In the genomic region with DNA sequence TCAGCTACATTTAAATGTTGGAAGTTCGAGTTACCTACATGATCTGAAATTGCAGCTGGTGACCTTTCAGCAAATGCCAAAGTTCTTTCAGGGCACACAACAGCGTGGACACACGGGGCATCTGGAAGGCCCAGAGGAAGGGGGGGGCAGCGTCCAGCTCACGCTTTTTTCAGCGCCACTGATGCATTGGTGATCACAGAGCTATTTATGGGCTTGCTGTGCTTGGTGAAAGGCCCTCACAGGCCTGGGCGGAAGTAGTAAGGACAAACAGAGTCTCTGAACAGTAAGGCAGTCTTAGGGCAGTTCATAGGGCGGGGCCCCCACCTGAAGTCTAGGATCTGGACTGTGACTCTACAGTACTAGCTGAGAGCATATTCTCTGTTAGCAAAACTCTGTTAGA, we compare ENCODE assay signal across 1 cellular context.
TF ChIP-seq lines count a peak whose summit lies in the region.

No MANE protein-coding gene starts in this region.

TF ChIP-seq in HepG2, 621 proteins besides CTCF, POLR2A, EP300 and RAD21 (continued from another document and continues in another):
- TF ChIP-seq, protein P1, sequence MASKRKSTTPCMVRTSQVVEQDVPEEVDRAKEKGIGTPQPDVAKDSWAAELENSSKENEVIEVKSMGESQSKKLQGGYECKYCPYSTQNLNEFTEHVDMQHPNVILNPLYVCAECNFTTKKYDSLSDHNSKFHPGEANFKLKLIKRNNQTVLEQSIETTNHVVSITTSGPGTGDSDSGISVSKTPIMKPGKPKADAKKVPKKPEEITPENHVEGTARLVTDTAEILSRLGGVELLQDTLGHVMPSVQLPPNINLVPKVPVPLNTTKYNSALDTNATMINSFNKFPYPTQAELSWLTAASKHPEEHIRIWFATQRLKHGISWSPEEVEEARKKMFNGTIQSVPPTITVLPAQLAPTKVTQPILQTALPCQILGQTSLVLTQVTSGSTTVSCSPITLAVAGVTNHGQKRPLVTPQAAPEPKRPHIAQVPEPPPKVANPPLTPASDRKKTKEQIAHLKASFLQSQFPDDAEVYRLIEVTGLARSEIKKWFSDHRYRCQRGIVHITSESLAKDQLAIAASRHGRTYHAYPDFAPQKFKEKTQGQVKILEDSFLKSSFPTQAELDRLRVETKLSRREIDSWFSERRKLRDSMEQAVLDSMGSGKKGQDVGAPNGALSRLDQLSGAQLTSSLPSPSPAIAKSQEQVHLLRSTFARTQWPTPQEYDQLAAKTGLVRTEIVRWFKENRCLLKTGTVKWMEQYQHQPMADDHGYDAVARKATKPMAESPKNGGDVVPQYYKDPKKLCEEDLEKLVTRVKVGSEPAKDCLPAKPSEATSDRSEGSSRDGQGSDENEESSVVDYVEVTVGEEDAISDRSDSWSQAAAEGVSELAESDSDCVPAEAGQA (IDR thresholded peaks at IDR 0.05; ENCODE audit: low read depth) = no peak
- TF ChIP-seq, protein P1 (CRISPR knock-in tag; IDR thresholded peaks at IDR 0.05; ENCODE audit: borderline replicate concordance) = no peak
- TF ChIP-seq, protein P2, sequence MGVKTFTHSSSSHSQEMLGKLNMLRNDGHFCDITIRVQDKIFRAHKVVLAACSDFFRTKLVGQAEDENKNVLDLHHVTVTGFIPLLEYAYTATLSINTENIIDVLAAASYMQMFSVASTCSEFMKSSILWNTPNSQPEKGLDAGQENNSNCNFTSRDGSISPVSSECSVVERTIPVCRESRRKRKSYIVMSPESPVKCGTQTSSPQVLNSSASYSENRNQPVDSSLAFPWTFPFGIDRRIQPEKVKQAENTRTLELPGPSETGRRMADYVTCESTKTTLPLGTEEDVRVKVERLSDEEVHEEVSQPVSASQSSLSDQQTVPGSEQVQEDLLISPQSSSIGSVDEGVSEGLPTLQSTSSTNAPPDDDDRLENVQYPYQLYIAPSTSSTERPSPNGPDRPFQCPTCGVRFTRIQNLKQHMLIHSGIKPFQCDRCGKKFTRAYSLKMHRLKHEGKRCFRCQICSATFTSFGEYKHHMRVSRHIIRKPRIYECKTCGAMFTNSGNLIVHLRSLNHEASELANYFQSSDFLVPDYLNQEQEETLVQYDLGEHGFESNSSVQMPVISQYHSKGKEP (CRISPR knock-in tag; IDR thresholded peaks at IDR 0.05) = no peak
- TF ChIP-seq CEBPG (CRISPR knock-in tag; IDR thresholded peaks at IDR 0.05) (no peak), IRX3 (CRISPR knock-in tag; IDR thresholded peaks at IDR 0.05; ENCODE audit: borderline replicate concordance, low read depth) (no peak), ERF (CRISPR knock-in tag; IDR thresholded peaks at IDR 0.05) (no peak), ZBTB21 (CRISPR knock-in tag; IDR thresholded peaks at IDR 0.05) (no peak), ZNF260 (CRISPR knock-in tag; IDR thresholded peaks at IDR 0.05; ENCODE audit: borderline replicate concordance, low read depth) (no peak), ZBTB2 (CRISPR knock-in tag; IDR thresholded peaks at IDR 0.05; ENCODE audit: low read depth) (no peak), STAG1 (CRISPR knock-in tag; IDR thresholded peaks at IDR 0.05) (no peak), ZSCAN25 (CRISPR knock-in tag; IDR thresholded peaks at IDR 0.05) (no peak), ZSCAN29 (CRISPR knock-in tag; conservative IDR thresholded peaks at IDR 0.05) (no peak), SMAD1 (CRISPR knock-in tag; IDR thresholded peaks at IDR 0.05; ENCODE audit: borderline replicate concordance, low read depth) (no peak), TFAP4 (IDR thresholded peaks at IDR 0.05; ENCODE audit: borderline replicate concordance, low read depth) (peak; percentile 8; the same call in 1 of the 2 replicates), ATF5 (CRISPR knock-in tag; IDR thresholded peaks at IDR 0.05; ENCODE audit: low read depth) (no peak), NR2F2 (IDR thresholded peaks at IDR 0.05; ENCODE audit: borderline replicate concordance, low read depth) (no peak), RFXAP (CRISPR knock-in tag; IDR thresholded peaks at IDR 0.05; ENCODE audit: borderline replicate concordance) (no peak), ZNF207 (IDR thresholded peaks at IDR 0.05; ENCODE audit: borderline replicate concordance) (no peak), NCOA5 (CRISPR knock-in tag; IDR thresholded peaks at IDR 0.05) (no peak), HOXA5 (CRISPR knock-in tag; IDR thresholded peaks at IDR 0.05) (no peak), MAFG (CRISPR knock-in tag; IDR thresholded peaks at IDR 0.05) (no peak), HOXA9 (CRISPR knock-in tag; IDR thresholded peaks at IDR 0.05; ENCODE audit: borderline replicate concordance) (no peak), MXD4 (CRISPR knock-in tag; IDR thresholded peaks at IDR 0.05) (no peak), MBD4 (IDR thresholded peaks at IDR 0.05; ENCODE audit: borderline replicate concordance, low read length) (no peak), ELF1 (CRISPR knock-in tag; IDR thresholded peaks at IDR 0.05) (no peak; the same call in 1 of the 2 replicates), ZNF746 (CRISPR knock-in tag; IDR thresholded peaks at IDR 0.05) (no peak), SALL1 (CRISPR knock-in tag; IDR thresholded peaks at IDR 0.05) (no peak), FOXO1 (CRISPR knock-in tag; IDR thresholded peaks at IDR 0.05) (no peak), PCBP2 (optimal IDR thresholded peaks at IDR 0.05; ENCODE audit: low read depth, low read length, poor library complexity, severe bottlenecking) (no peak), TRIM22 (IDR thresholded peaks at IDR 0.05) (no peak), PLSCR1 (CRISPR knock-in tag; IDR thresholded peaks at IDR 0.05; ENCODE audit: borderline replicate concordance) (no peak), PRPF4 (IDR thresholded peaks at IDR 0.05; ENCODE audit: low read depth, low read length, poor library complexity, severe bottlenecking) (no peak), ZUFSP (CRISPR knock-in tag; IDR thresholded peaks at IDR 0.05; ENCODE audit: borderline replicate concordance) (no peak), ZNF549 (CRISPR knock-in tag; IDR thresholded peaks at IDR 0.05) (no peak), ZNF329 (CRISPR knock-in tag; IDR thresholded peaks at IDR 0.05; ENCODE audit: low read depth) (no peak), SOX5 (CRISPR knock-in tag; IDR thresholded peaks at IDR 0.05; ENCODE audit: borderline replicate concordance) (no peak), PPARG (CRISPR knock-in tag; conservative IDR thresholded peaks at IDR 0.05) (no peak), ZNF446 (CRISPR knock-in tag; IDR thresholded peaks at IDR 0.05) (no peak), ZNF557 (CRISPR knock-in tag; IDR thresholded peaks at IDR 0.05) (no peak), ZNF24 (IDR thresholded peaks at IDR 0.05) (no peak), TCF7 (IDR thresholded peaks at IDR 0.05; ENCODE audit: low read depth) (no peak), SRF (IDR thresholded peaks at IDR 0.05; ENCODE audit: low read depth, low read length) (peak; percentile 38; the same call in 1 of the 2 replicates), MATR3 (CRISPR knock-in tag; IDR thresholded peaks at IDR 0.05) (no peak)
- TF ChIP-seq, protein P3, sequence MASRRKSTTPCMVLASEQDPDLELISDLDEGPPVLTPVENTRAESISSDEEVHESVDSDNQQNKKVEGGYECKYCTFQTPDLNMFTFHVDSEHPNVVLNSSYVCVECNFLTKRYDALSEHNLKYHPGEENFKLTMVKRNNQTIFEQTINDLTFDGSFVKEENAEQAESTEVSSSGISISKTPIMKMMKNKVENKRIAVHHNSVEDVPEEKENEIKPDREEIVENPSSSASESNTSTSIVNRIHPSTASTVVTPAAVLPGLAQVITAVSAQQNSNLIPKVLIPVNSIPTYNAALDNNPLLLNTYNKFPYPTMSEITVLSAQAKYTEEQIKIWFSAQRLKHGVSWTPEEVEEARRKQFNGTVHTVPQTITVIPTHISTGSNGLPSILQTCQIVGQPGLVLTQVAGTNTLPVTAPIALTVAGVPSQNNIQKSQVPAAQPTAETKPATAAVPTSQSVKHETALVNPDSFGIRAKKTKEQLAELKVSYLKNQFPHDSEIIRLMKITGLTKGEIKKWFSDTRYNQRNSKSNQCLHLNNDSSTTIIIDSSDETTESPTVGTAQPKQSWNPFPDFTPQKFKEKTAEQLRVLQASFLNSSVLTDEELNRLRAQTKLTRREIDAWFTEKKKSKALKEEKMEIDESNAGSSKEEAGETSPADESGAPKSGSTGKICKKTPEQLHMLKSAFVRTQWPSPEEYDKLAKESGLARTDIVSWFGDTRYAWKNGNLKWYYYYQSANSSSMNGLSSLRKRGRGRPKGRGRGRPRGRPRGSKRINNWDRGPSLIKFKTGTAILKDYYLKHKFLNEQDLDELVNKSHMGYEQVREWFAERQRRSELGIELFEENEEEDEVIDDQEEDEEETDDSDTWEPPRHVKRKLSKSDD (CRISPR knock-in tag; IDR thresholded peaks at IDR 0.05; ENCODE audit: low read depth) = no peak
- TF ChIP-seq, protein P4, sequence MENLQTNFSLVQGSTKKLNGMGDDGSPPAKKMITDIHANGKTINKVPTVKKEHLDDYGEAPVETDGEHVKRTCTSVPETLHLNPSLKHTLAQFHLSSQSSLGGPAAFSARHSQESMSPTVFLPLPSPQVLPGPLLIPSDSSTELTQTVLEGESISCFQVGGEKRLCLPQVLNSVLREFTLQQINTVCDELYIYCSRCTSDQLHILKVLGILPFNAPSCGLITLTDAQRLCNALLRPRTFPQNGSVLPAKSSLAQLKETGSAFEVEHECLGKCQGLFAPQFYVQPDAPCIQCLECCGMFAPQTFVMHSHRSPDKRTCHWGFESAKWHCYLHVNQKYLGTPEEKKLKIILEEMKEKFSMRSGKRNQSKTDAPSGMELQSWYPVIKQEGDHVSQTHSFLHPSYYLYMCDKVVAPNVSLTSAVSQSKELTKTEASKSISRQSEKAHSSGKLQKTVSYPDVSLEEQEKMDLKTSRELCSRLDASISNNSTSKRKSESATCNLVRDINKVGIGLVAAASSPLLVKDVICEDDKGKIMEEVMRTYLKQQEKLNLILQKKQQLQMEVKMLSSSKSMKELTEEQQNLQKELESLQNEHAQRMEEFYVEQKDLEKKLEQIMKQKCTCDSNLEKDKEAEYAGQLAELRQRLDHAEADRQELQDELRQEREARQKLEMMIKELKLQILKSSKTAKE (CRISPR knock-in tag; IDR thresholded peaks at IDR 0.05; ENCODE audit: borderline replicate concordance) = no peak
